In the genomic region with DNA sequence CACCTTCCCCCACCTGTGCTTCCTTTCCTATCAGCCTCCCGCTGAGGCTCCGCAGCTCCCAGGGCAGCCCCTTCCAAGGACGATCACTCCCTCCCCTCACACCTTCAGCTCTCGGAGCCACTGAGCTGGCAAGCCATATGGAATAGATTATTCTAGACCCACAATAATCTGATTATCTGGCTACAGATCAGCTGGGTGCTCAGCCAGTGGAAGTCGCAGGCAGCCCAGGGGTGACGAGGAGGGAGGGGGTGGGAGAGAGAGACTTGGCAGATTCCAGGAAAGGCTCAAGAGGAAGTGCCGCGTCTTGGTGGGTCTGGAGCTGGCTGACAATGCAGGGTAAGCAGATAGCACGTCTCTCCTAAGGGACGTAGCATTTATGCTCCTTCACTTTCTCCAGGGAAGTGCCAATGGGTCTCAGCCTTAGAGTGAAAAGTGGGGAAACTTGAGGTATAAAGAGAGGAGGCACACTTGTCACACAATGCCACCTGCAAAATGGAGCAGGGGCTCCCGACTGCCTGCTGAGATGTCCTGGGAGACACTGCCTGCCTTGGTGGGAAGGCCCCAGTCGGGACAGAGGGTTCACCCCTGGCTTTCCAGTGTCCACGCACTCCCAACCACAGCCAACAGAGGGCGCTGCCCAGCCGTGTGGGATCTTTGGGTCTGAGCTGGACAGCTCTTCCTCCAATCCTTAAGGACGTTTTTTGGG, we compare ENCODE assay signal across 8 cellular contexts. TPM values are rescaled to one million over a fixed set of nuclear protein-coding genes. Genes with fewer than 3 reads are reported as not detected.
A peak's percentile ranks its signal among the peaks of the same experiment; 100 is the strongest.
DNase-seq lines count a peak whose midpoint lies in the region; TF ChIP-seq lines count a peak whose summit lies in the region.

No MANE protein-coding gene starts in this region.

- H3K4ac ChIP-seq in trophoblast cell (ENCODE audit: low read depth, low read length) = no peak overlapping the region

- H2BK120ac ChIP-seq in trophoblast cell (ENCODE audit: insufficient read depth, low read length, poor library complexity) = no peak overlapping the region

- H2AK5ac ChIP-seq in trophoblast cell (ENCODE audit: low read length) = no peak overlapping the region

- no peak overlapping the region for H2BK12ac ChIP-seq in trophoblast cell (ENCODE audit: low read length)

- H3K4me1 ChIP-seq in trophoblast cell (ENCODE audit: control insufficient read depth in 1 of 2, insufficient read depth in 2 of 2, low read length in 2 of 2) (peaks cover 6 to 15% of the 10 kb centered on the region in 2 experiments), uterus (no peaks in the 10 kb centered on the region)

- no peak overlapping the region for H4K8ac ChIP-seq in trophoblast cell (ENCODE audit: low read depth, low read length)

- no peak overlapping the region for H4K12ac ChIP-seq in trophoblast cell (ENCODE audit: low read depth, low read length)

- intact Hi-C loops in uterus (cut with DNase I; ENCODE audit: low total_unique reads) = no loop called here

- H3K79me1 ChIP-seq in trophoblast cell (ENCODE audit: low read length) = peaks cover 3% of the 10 kb centered on the region

- H3K14ac ChIP-seq in trophoblast cell (ENCODE audit: low read length) = no peak overlapping the region

- H3K27me3 ChIP-seq in trophoblast cell (ENCODE audit: insufficient read depth, low read length) = no peaks in the 10 kb centered on the region
- no peaks in the 10 kb centered on the region for H3K27me3 ChIP-seq in uterus

- no CpG with 5 or more reads among the region's 16 CpGs for WGBS in trophoblast cell (ENCODE audit: extremely low coverage, insufficient coverage, insufficient read length)

- peaks cover 2% of the 10 kb centered on the region for H3K9me3 Mint-ChIP-seq in glutamatergic neuron (ENCODE audit: unreplicated experiment)

- H2AFZ ChIP-seq in trophoblast cell (ENCODE audit: insufficient read depth, low read length, poor library complexity) = no peak overlapping the region

- TF ChIP-seq POLR2A in uterus (IDR thresholded peaks at IDR 0.05) = no peak

- H3K4me1 Mint-ChIP-seq in glutamatergic neuron (ENCODE audit: low read depth, unreplicated experiment) = no peaks in the 10 kb centered on the region

- no peaks in the 10 kb centered on the region for H3K79me2 ChIP-seq in trophoblast cell (ENCODE audit: control insufficient read depth, insufficient read depth, low read length, poor library complexity)

- DNase-seq in SIG-M5 treated with dmso at 0.1 percent for 504 hours (lab: John Stamatoyannopoulos, UW; ENCODE audit: unreplicated experiment) = peak; percentile 40
- no peak for DNase-seq in SIG-M5 (lab: John Stamatoyannopoulos, UW)
- DNase-seq in HUDEP-2 (lab: John Stamatoyannopoulos, UW; ENCODE audit: unreplicated experiment in 76 of 76) = peak in 69 of 76 experiments; percentile 5 to 85 (median 64)
- peak; percentile 81 for DNase-seq in SK-MEL-5 (ENCODE audit: low read depth, low spot score)
- DNase-seq in activated naive CD4-positive, alpha-beta T cell (lab: John Stamatoyannopoulos, UW) = peak; percentile 29 to 45 (median 40)
- peak; percentile 92 for DNase-seq in glutamatergic neuron
- DNase-seq in trophoblast cell = peak; percentile 55 to 92
- peak; percentile 34 to 62 for DNase-seq in uterus

- H3K27ac Mint-ChIP-seq in glutamatergic neuron (ENCODE audit: unreplicated experiment) = no peak overlapping the region

- no peak overlapping the region for H3K18ac ChIP-seq in trophoblast cell (ENCODE audit: low read length)

- no peak overlapping the region for H2BK5ac ChIP-seq in trophoblast cell (ENCODE audit: low read depth, low read length, poor library complexity)

- no peak overlapping the region for H3K4me3 Mint-ChIP-seq in glutamatergic neuron (ENCODE audit: unreplicated experiment)

- H3K9me3 ChIP-seq in trophoblast cell (ENCODE audit: insufficient read depth, low read depth, low read length) = no peaks in the 10 kb centered on the region
- H3K9me3 ChIP-seq in uterus = no peaks in the 10 kb centered on the region

- no peak overlapping the region for H4K91ac ChIP-seq in trophoblast cell (ENCODE audit: low read depth, low read length)

- TF ChIP-seq CTCF in glutamatergic neuron (IDR thresholded peaks at IDR 0.05; ENCODE audit: partially characterized antibody, unreplicated experiment) = peak; percentile 95
- TF ChIP-seq CTCF in uterus (IDR thresholded peaks at IDR 0.05) = peak; percentile 66 to 84 (median 77)

- no peak overlapping the region for H3K23ac ChIP-seq in trophoblast cell (ENCODE audit: low read length)

- no peaks in the 10 kb centered on the region for H3K36me3 Mint-ChIP-seq in glutamatergic neuron (ENCODE audit: unreplicated experiment)

- H3K27ac ChIP-seq in trophoblast cell (ENCODE audit: low read depth, low read length) (no peak overlapping the region), uterus (no peak overlapping the region)

- in situ Hi-C loops in SK-MEL-5 (cut with HindIII; ENCODE audit: low pct_unique_long_range_greater_than_20kb, low sequenced_read_pairs) = loop anchor here (25.0 kb wide), 1 partner anchor 102 kb away; no protein-coding TSS in a partner anchor

- peaks cover 6% of the 10 kb centered on the region for H3K27me3 Mint-ChIP-seq in glutamatergic neuron (ENCODE audit: unreplicated experiment)

- H3K4me3 ChIP-seq in trophoblast cell (ENCODE audit: low read depth, low read length) = no peak overlapping the region
- no peak overlapping the region for H3K4me3 ChIP-seq in uterus

- H3K36me3 ChIP-seq in trophoblast cell (ENCODE audit: control insufficient read depth in 1 of 2, insufficient read depth in 2 of 2, low read length in 2 of 2) (no peaks in the 10 kb centered on the region), uterus (no peaks in the 10 kb centered on the region)

- H3K4me2 ChIP-seq in trophoblast cell (ENCODE audit: low read length) = no peak overlapping the region

- H3K9ac ChIP-seq in trophoblast cell (ENCODE audit: low read length) = no peak overlapping the region

RNA-seq across cellular contexts. Expression of gene MESP1, which starts 9.4 kb away (rescaled TPM):
- total RNA-seq in SK-MEL-5 (2014; rRNA removed; shearing (Covaris generic)) = 0.74 and 0.88 TPM in 2 replicates
- 0.69 and 0.70 TPM in 2 replicates for polyA plus RNA-seq in SK-MEL-5 (2015; cell fraction: cytosol; rRNA removed)
- polyA plus RNA-seq in SK-MEL-5 (2015; cell fraction: nucleus; rRNA removed) = not detected in 2 replicates
- total RNA-seq in glutamatergic neuron (ENCODE audit: unreplicated experiment) = 1.1 TPM
- polyA plus RNA-seq in trophoblast cell (2013) = 0.04 and 0.10 TPM in 2 replicates
- total RNA-seq in uterus = 1 to 10 TPM in 3 of 4 donors, not detected in 1; 1.0 to 6.5 (median 2.7) TPM

RNA-seq across cellular contexts. Expression of gene MESP2, which starts 15.7 kb away (rescaled TPM):
- total RNA-seq in SK-MEL-5 (2014; rRNA removed; shearing (Covaris generic)) = 0.13 and 0.27 TPM in 2 replicates
- 0.10 and 0.35 TPM in 2 replicates for polyA plus RNA-seq in SK-MEL-5 (2015; cell fraction: cytosol; rRNA removed)
- not detected in 2 replicates for polyA plus RNA-seq in SK-MEL-5 (2015; cell fraction: nucleus; rRNA removed)
- not detected for total RNA-seq in glutamatergic neuron (ENCODE audit: unreplicated experiment)
- polyA plus RNA-seq in trophoblast cell (2013) = 0.10 and 0.22 TPM in 2 replicates
- under 1 TPM in 1 of 4 donors, not detected in 3; 0.21 TPM for total RNA-seq in uterus

RNA-seq across cellular contexts. Expression of gene ANPEP, which starts 54.2 kb away (rescaled TPM):
- not detected in 2 replicates for total RNA-seq in SK-MEL-5 (2014; rRNA removed; shearing (Covaris generic))
- polyA plus RNA-seq in SK-MEL-5 (2015; cell fraction: cytosol; rRNA removed) = 0.02 TPM in 1 of 2 replicates, not detected in the other
- polyA plus RNA-seq in SK-MEL-5 (2015; cell fraction: nucleus; rRNA removed) = 0.05 TPM in 1 of 2 replicates, not detected in the other
- total RNA-seq in glutamatergic neuron (ENCODE audit: unreplicated experiment) (1.9 TPM), uterus (1 to 10 TPM in 3 of 4 donors, under 1 TPM in 1; 0.88 to 5.9 (median 2.2) TPM)
- polyA plus RNA-seq in trophoblast cell (2013) = 0.23 and 0.40 TPM in 2 replicates
